ENCODE assay signal across 31 cellular contexts in genomic region chr2:46358713-46359112, GRCh38.
"Had no signal": no experiment of that assay in that cellular context is flagged by ENCODE, and none has a peak within 500 bp of the region (broad histone marks: within the 10 kb centered on the region; RNA-seq: fewer than 3 reads in every experiment).

No MANE protein-coding gene starts in this region.

- H3K9ac ChIP-seq: neural progenitor cell, parathyroid adenoma had no signal

- H3K36me3 Mint-ChIP-seq: natural killer cell; neural progenitor cell; stimulated activated memory B cell treated with anti-CD40 and anti-IgM and Interleukin-4, amounts not matched to agents 10 μg/mL and 1 μg/mL and 100 μg/mL, for 72 hours had no signal

- H3K27ac ChIP-seq: neural progenitor cell, ovary, parathyroid adenoma, psoas muscle, skin epidermis, suprapubic skin, testis, tibial artery, transverse colon, upper lobe of right lung, uterus had no signal

- H3K9me3 ChIP-seq: ovary, psoas muscle, spleen, suprapubic skin, testis, tibial artery, transverse colon, upper lobe of right lung, uterus had no signal

- H3K4me1 Mint-ChIP-seq: nephron; neural progenitor cell; stimulated activated memory B cell treated with anti-CD40 and anti-IgM and Interleukin-4, amounts not matched to agents 10 μg/mL and 1 μg/mL and 100 μg/mL, for 72 hours had no signal

- H3K36me3 ChIP-seq: neural progenitor cell, ovary, uterus had no signal

- H3K4me1 ChIP-seq: neural progenitor cell, psoas muscle, suprapubic skin, testis, transverse colon, uterus had no signal

- H3K27ac Mint-ChIP-seq: natural killer cell; nephron; neural progenitor cell; progenitor cell of endocrine pancreas; stimulated activated memory B cell treated with anti-CD40 and anti-IgM and Interleukin-4, amounts not matched to agents 10 μg/mL and 1 μg/mL and 100 μg/mL, for 72 hours had no signal

- H3K4me3 ChIP-seq: neural progenitor cell, ovary, psoas muscle, skin epidermis, smooth muscle cell, spleen, suprapubic skin, testis, tibial artery, transverse colon, upper lobe of right lung, uterus had no signal

- H3K27me3 ChIP-seq: neural progenitor cell, ovary, spleen, suprapubic skin, testis, tibial artery, transverse colon, upper lobe of right lung, uterus had no signal

- ATAC-seq: natural killer cell; psoas muscle; right cardiac atrium; sciatic nerve; stimulated activated memory B cell treated with anti-CD40 and anti-IgM and Interleukin-4, amounts not matched to agents 10 μg/mL and 1 μg/mL and 100 μg/mL, for 72 hours; stimulated activated naive CD8-positive, alpha-beta T cell treated with anti-CD3 and anti-CD28 coated beads, Interleukin-15, amount 100 ng/mL, for 72 hours; stimulated activated naive CD8-positive, alpha-beta T cell treated with anti-CD3 and anti-CD28 coated beads, Interleukin-15, Interleukin-2, amounts not matched to agents 100 U/mL and 50 U/mL, for 24 hours; upper lobe of right lung had no signal

- DNase-seq: natural killer cell; occipital lobe; ovary; posterior cingulate gyrus; psoas muscle; right cardiac atrium; spleen; stimulated activated CD4-positive, alpha-beta T cell treated with anti-CD3 and anti-CD28 coated beads, Interleukin-12 subunit alpha, Interleukin-12 subunit beta, amount 100 ng/mL, for 4 hours; stimulated activated CD4-positive, alpha-beta T cell treated with anti-CD3 and anti-CD28 coated beads, Interleukin-1b, Interleukin-23, amount 100 ng/mL, for 48 hours; stimulated activated CD4-positive, alpha-beta T cell treated with anti-CD3 and anti-CD28 coated beads, Interleukin-4, amount 100 ng/mL, for 1 hour; stimulated activated CD4-positive, alpha-beta T cell treated with anti-CD3 and anti-CD28 coated beads, Interleukin-4, amount 100 ng/mL, for 4 hours; stimulated activated CD8-positive, alpha-beta memory T cell treated with anti-CD3 and anti-CD28 coated beads, Interleukin-4, amount 100 ng/mL, for 48 hours; stimulated activated naive CD4-positive, alpha-beta T cell; stimulated activated naive CD8-positive, alpha-beta T cell treated with anti-CD3 and anti-CD28 coated beads, Interleukin-15, amount 100 ng/mL, for 72 hours; stimulated activated naive CD8-positive, alpha-beta T cell treated with anti-CD3 and anti-CD28 coated beads, Interleukin-15, Interleukin-2, amounts not matched to agents 100 U/mL and 50 U/mL, for 24 hours; substantia nigra; testis; tibial artery; transverse colon; upper lobe of right lung; uterus had no signal

- H3K9me3 Mint-ChIP-seq: natural killer cell; nephron; stimulated activated memory B cell treated with anti-CD40 and anti-IgM and Interleukin-4, amounts not matched to agents 10 μg/mL and 1 μg/mL and 100 μg/mL, for 72 hours; type B pancreatic cell had no signal

- H3K4me3 Mint-ChIP-seq: natural killer cell; nephron; neural progenitor cell; stimulated activated memory B cell treated with anti-CD40 and anti-IgM and Interleukin-4, amounts not matched to agents 10 μg/mL and 1 μg/mL and 100 μg/mL, for 72 hours; stimulated activated naive CD8-positive, alpha-beta T cell treated with anti-CD3 and anti-CD28 coated beads, Interleukin-15, amount 100 ng/mL, for 72 hours; type B pancreatic cell had no signal

- H3K27me3 Mint-ChIP-seq: stimulated activated memory B cell treated with anti-CD40 and anti-IgM and Interleukin-4, amounts not matched to agents 10 μg/mL and 1 μg/mL and 100 μg/mL, for 72 hours; stimulated activated naive CD8-positive, alpha-beta T cell treated with anti-CD3 and anti-CD28 coated beads, Interleukin-15, amount 100 ng/mL, for 72 hours; type B pancreatic cell had no signal

- H3K4me2 ChIP-seq: neural progenitor cell, smooth muscle cell had no signal
